ENCODE assay signal across 10 cellular contexts in genomic region chrX:69027181-69028005, GRCh38.
A peak's percentile ranks its signal among the peaks of the same experiment; 100 is the strongest.
DNase-seq lines count a peak whose midpoint lies in the region; ATAC-seq and TF ChIP-seq lines count a peak whose summit lies in the region.
"Had no signal": no experiment of that assay in that cellular context is flagged by ENCODE, and none has a peak within 500 bp of the region (broad histone marks: within the 10 kb centered on the region; RNA-seq: fewer than 3 reads in every experiment).

No MANE protein-coding gene starts in this region.

- no peak for TF ChIP-seq CTCF in RWPE2 (IDR thresholded peaks at IDR 0.05; ENCODE audit: poor library complexity, severe bottlenecking)

- peak; percentile 32 for DNase-seq in activated CD8-positive, alpha-beta memory T cell treated with anti-CD3 and anti-CD28 coated beads for 24 hours
- no peak for DNase-seq in activated CD8-positive, alpha-beta memory T cell treated with anti-CD3 and anti-CD28 coated beads, Interleukin-2, amount 50 U/mL, for 48 hours
- peak; percentile 76 for DNase-seq in RWPE2 (ENCODE audit: low spot score)
- DNase-seq in kidney glomerular epithelial cell (lab: John Stamatoyannopoulos, UW): peak; percentile 79
- peak; percentile 66 for DNase-seq in ureter (ENCODE audit: low spot score)
- DNase-seq in ACHN: no peak
- DNase-seq in cerebellum (ENCODE audit: low spot score): no peak
- DNase-seq: activated CD4-positive, alpha-beta memory T cell treated with anti-CD3 and anti-CD28 coated beads, Interleukin-2, amount 10 ng/mL, durations not matched to agents 7 days and 5 days; NCI-H1930 had no signal

- in situ Hi-C loops in ACHN (cut with HindIII; ENCODE audit: low pct_ligation_motif_present, low pct_unique_long_range_greater_than_20kb, low sequenced_read_pairs): no loop called here

- H3K4me1 ChIP-seq in RWPE2 (ENCODE audit: insufficient read depth, poor library complexity, severe bottlenecking): peaks cover 51% of the 10 kb centered on the region

- H3K9me3 ChIP-seq in RWPE2 (ENCODE audit: severe bottlenecking): no peaks in the 10 kb centered on the region

- H3K4me3 ChIP-seq in RWPE2 (ENCODE audit: severe bottlenecking): no peak overlapping the region

- ATAC-seq in RWPE2 (ENCODE audit: low read depth): peak; percentile 67
- no peak for ATAC-seq in GM21515 (IDR thresholded peaks at IDR 0.05; ENCODE audit: unreplicated experiment)

- H3K27me3 ChIP-seq in RWPE2 (ENCODE audit: insufficient read depth, poor library complexity, severe bottlenecking): no peaks in the 10 kb centered on the region

- no peaks in the 10 kb centered on the region for H3K36me3 ChIP-seq in RWPE2 (ENCODE audit: low read depth)

- peak overlapping the region; percentile 95 for H3K27ac ChIP-seq in RWPE2 (ENCODE audit: poor library complexity, severe bottlenecking)

Comparison
In these comparisons a context has a peak if more than half of its experiments do, and no peak if none do; other contexts are left out.
1. DNase-seq: peak in activated CD8-positive, alpha-beta memory T cell treated with anti-CD3 and anti-CD28 coated beads for 24 hours (single experiment), RWPE2 (single experiment), kidney glomerular epithelial cell (single experiment) and ureter (single experiment); none in activated CD8-positive, alpha-beta memory T cell treated with anti-CD3 and anti-CD28 coated beads, Interleukin-2, amount 50 U/mL, for 48 hours (single experiment), ACHN (single experiment) and cerebellum (single experiment).